Comparison of ENCODE assay signal across 8 cellular contexts in genomic region chr1:51518033-51518729, GRCh38. TPM values are rescaled to one million over a fixed set of nuclear protein-coding genes. Genes with fewer than 3 reads are reported as not detected.
DNase-seq lines count a peak whose midpoint lies in the region; ATAC-seq and TF ChIP-seq lines count a peak whose summit lies in the region.

No MANE protein-coding gene starts in this region.

- H3K4me1 ChIP-seq in mucosa of stomach (ENCODE audit: control insufficient read depth, insufficient read depth, low read length) (peaks cover 20% of the 10 kb centered on the region), tibial artery (peaks cover 0 to 41% (median 16%) of the 10 kb centered on the region in 4 donors)

- no peak for TF ChIP-seq CTCF in tibial artery (IDR thresholded peaks at IDR 0.05)

- DNase-seq in NCI-H2227 (lab: John Stamatoyannopoulos, UW; ENCODE audit: unreplicated experiment) (peak; percentile 38), NCI-H2227 treated with DMSO at 0.1 percent for 48 hours (lab: John Stamatoyannopoulos, UW) (no peak), NCI-H446 treated with DMSO at 0.1 percent for 48 hours (lab: John Stamatoyannopoulos, UW) (peak; percentile 36), tibial artery (peak; percentile 51 to 71)
- peak in 2 of 3 experiments; percentile 10 to 21 for DNase-seq in activated CD8-positive, alpha-beta memory T cell treated with anti-CD3 and anti-CD28 coated beads for 48 hours (ENCODE audit: low read depth in 2 of 3, low spot score in 2 of 3)

- H3K9ac ChIP-seq in mucosa of stomach (ENCODE audit: low read length), result peak overlapping the region; percentile 83

- ATAC-seq in HG02759 (IDR thresholded peaks at IDR 0.05; ENCODE audit: unreplicated experiment) (peak; percentile 32), esophagus mucosa (peak; percentile 51)

- H3K4me3 ChIP-seq in mucosa of stomach (ENCODE audit: low read length) (peak overlapping the region; percentile 96), tibial artery (peak overlapping the region; percentile 70 to 94)

- H3K9me3 ChIP-seq in mucosa of stomach (ENCODE audit: control insufficient read depth, low read length) (no peaks in the 10 kb centered on the region), tibial artery (no peaks in the 10 kb centered on the region)

- H3K27ac ChIP-seq in tibial artery, result peak overlapping the region; percentile 92 to 97

- H3K27me3 ChIP-seq in mucosa of stomach (ENCODE audit: control insufficient read depth, insufficient read depth, low read length) (no peaks in the 10 kb centered on the region), tibial artery (no peaks in the 10 kb centered on the region)

- H3K36me3 ChIP-seq in mucosa of stomach (ENCODE audit: control insufficient read depth, insufficient read depth, low read length), result no peaks in the 10 kb centered on the region
- H3K36me3 ChIP-seq in tibial artery, result no peaks in the 10 kb centered on the region

- intact Hi-C loops in tibial artery (cut with DNase I; ENCODE audit: low total_unique reads), result no loop called here

RNA-seq across cellular contexts. Expression of gene EPS15, which starts 0.9 kb away (rescaled TPM):
- total RNA-seq in esophagus mucosa, result 33.1 TPM
